Comparison of ENCODE assay signal across 8 cellular contexts in genomic region chr17:18261659-18262058, GRCh38. TPM values are rescaled to one million over a fixed set of nuclear protein-coding genes. Genes with fewer than 3 reads are reported as not detected.
DNase-seq lines count a peak whose midpoint lies in the region; ATAC-seq, FAIRE-seq and TF ChIP-seq lines count a peak whose summit lies in the region.

No MANE protein-coding gene starts in this region.

- peak overlapping the region; percentile 83 for H3K4me3 ChIP-seq in HUES64 (ENCODE audit: low read length)
- peak overlapping the region; percentile 85 for H3K4me3 ChIP-seq in bronchial epithelial cell (ENCODE audit: low read depth, low read length)
- peak overlapping the region; percentile 75 to 97 for H3K4me3 ChIP-seq in muscle layer of duodenum (ENCODE audit: low read depth in 1 of 2, low read length in 2 of 2)

- H3K4me1 ChIP-seq in HUES64 (ENCODE audit: insufficient read depth, low read length) (peaks cover 20% of the 10 kb centered on the region), muscle layer of duodenum (ENCODE audit: control insufficient read depth in 1 of 2, insufficient read depth in 2 of 2, low read length in 2 of 2) (peaks cover 17 to 38% of the 10 kb centered on the region in 2 donors)

- H3K9me3 ChIP-seq in HUES64 (ENCODE audit: insufficient read depth, low read depth, low read length) = no peaks in the 10 kb centered on the region
- no peaks in the 10 kb centered on the region for H3K9me3 ChIP-seq in muscle layer of duodenum (ENCODE audit: control insufficient read depth in 1 of 2, low read length in 2 of 2)

- no peak for TF ChIP-seq CTCF in bronchial epithelial cell (IDR thresholded peaks at IDR 0.05; ENCODE audit: insufficient read depth, low read length, severe bottlenecking)

- DNase-seq in 8988T (peak; percentile 23), bronchial epithelial cell (ENCODE audit: low read depth) (no peak), Kasumi-1 (lab: John Stamatoyannopoulos, UW) (no peak)
- no peak for DNase-seq in stimulated activated CD4-positive, alpha-beta T cell treated with anti-CD3 and anti-CD28 coated beads, Interleukin-1b, Interleukin-23, amount 100 ng/mL, for 48 hours

- H3K36me3 ChIP-seq in HUES64 (ENCODE audit: insufficient read depth, low read length) (peaks cover 29% of the 10 kb centered on the region), bronchial epithelial cell (ENCODE audit: control insufficient read depth, insufficient read depth, low read length) (peaks cover 22% of the 10 kb centered on the region), muscle layer of duodenum (ENCODE audit: control insufficient read depth in 1 of 2, insufficient read depth in 2 of 2, low read length in 2 of 2) (peaks cover 11 to 42% of the 10 kb centered on the region in 2 donors)

- no peaks in the 10 kb centered on the region for H3K27me3 ChIP-seq in HUES64 (ENCODE audit: insufficient read depth, low read length)
- no peaks in the 10 kb centered on the region for H3K27me3 ChIP-seq in bronchial epithelial cell (ENCODE audit: control insufficient read depth, insufficient read depth, low read length)
- no peaks in the 10 kb centered on the region for H3K27me3 ChIP-seq in muscle layer of duodenum (ENCODE audit: low read depth, low read length)

- no peak for ATAC-seq in HG02763 (IDR thresholded peaks at IDR 0.05; ENCODE audit: unreplicated experiment)
- no peak for ATAC-seq in GM21423 (IDR thresholded peaks at IDR 0.05; ENCODE audit: unreplicated experiment)

- no peak overlapping the region for H3K27ac ChIP-seq in HUES64 (ENCODE audit: low read depth, low read length)
- H3K27ac ChIP-seq in muscle layer of duodenum (ENCODE audit: low read length) = peak overlapping the region; percentile 77

- WGBS in HUES64 = 94% methylated on average over 3 of the region's 3 CpGs

- FAIRE-seq in bronchial epithelial cell (lab: Jason Lieb, UNC) = no peak

- H3K9ac ChIP-seq in HUES64 (ENCODE audit: low read depth, low read length) = 0 out of 2 replicates have a peak overlapping the region, but pooled peaks have one; percentile 74

RNA-seq across cellular contexts. Expression of gene MIEF2, which starts 1.2 kb away (rescaled TPM):
- polyA plus RNA-seq in HUES64 (2013, experiment 1 of 2) = 6.5 TPM
- polyA plus RNA-seq in HUES64 (2013, experiment 2 of 2) = 6.0 TPM
- total RNA-seq in bronchial epithelial cell = 21.1 and 23.0 TPM in 2 replicates

RNA-seq across cellular contexts. Expression of gene FLII, which starts 3.1 kb away (rescaled TPM):
- polyA plus RNA-seq in HUES64 (2013, experiment 1 of 2) = 136 TPM
- 148 TPM for polyA plus RNA-seq in HUES64 (2013, experiment 2 of 2)
- total RNA-seq in bronchial epithelial cell = 339 and 517 TPM in 2 replicates

RNA-seq across cellular contexts. Expression of gene LLGL1, which starts 36.2 kb away (rescaled TPM):
- polyA plus RNA-seq in HUES64 (2013, experiment 1 of 2) = 52.6 TPM
- polyA plus RNA-seq in HUES64 (2013, experiment 2 of 2) = 52.4 TPM
- total RNA-seq in bronchial epithelial cell = 20.0 and 23.2 TPM in 2 replicates

RNA-seq across cellular contexts. Expression of gene TOP3A, which starts 53.1 kb away (rescaled TPM):
- polyA plus RNA-seq in HUES64 (2013, experiment 1 of 2) = 30.4 TPM
- polyA plus RNA-seq in HUES64 (2013, experiment 2 of 2) = 24.3 TPM
- 11.0 and 22.4 TPM in 2 replicates for total RNA-seq in bronchial epithelial cell

RNA-seq across cellular contexts. Expression of gene SMCR8, which starts 53.4 kb away (rescaled TPM):
- 11.6 TPM for polyA plus RNA-seq in HUES64 (2013, experiment 1 of 2)
- 11.7 TPM for polyA plus RNA-seq in HUES64 (2013, experiment 2 of 2)
- total RNA-seq in bronchial epithelial cell = 13.4 and 14.5 TPM in 2 replicates
